Comparison of ENCODE assay signal across 1 cellular context in the genomic region with DNA sequence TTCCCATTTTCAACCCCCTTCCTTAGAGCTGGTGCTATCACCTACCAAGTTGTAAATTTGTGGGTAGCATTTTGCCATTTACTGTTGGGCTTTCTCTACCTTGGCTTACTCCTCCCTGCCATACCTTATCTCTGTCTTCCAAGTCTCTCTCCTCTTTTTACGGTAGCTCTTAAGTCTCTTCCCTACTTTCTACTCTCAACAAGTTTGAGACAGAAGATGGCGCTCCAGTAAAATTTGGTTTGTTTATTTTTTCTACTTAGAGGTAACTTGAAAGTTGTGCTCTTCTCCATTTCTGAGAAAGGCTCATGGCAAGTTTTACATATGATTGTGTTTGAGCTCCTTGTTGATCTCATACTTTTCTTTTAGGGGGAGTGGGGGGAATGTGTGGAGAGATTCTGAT.
TF ChIP-seq lines count a peak whose summit lies in the region.

No MANE protein-coding gene starts in this region.

TF ChIP-seq in GM23338, 12 proteins besides CTCF, POLR2A, EP300 and RAD21 (continued from another document):
- TF ChIP-seq, protein P1, sequence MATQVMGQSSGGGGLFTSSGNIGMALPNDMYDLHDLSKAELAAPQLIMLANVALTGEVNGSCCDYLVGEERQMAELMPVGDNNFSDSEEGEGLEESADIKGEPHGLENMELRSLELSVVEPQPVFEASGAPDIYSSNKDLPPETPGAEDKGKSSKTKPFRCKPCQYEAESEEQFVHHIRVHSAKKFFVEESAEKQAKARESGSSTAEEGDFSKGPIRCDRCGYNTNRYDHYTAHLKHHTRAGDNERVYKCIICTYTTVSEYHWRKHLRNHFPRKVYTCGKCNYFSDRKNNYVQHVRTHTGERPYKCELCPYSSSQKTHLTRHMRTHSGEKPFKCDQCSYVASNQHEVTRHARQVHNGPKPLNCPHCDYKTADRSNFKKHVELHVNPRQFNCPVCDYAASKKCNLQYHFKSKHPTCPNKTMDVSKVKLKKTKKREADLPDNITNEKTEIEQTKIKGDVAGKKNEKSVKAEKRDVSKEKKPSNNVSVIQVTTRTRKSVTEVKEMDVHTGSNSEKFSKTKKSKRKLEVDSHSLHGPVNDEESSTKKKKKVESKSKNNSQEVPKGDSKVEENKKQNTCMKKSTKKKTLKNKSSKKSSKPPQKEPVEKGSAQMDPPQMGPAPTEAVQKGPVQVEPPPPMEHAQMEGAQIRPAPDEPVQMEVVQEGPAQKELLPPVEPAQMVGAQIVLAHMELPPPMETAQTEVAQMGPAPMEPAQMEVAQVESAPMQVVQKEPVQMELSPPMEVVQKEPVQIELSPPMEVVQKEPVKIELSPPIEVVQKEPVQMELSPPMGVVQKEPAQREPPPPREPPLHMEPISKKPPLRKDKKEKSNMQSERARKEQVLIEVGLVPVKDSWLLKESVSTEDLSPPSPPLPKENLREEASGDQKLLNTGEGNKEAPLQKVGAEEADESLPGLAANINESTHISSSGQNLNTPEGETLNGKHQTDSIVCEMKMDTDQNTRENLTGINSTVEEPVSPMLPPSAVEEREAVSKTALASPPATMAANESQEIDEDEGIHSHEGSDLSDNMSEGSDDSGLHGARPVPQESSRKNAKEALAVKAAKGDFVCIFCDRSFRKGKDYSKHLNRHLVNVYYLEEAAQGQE (IDR thresholded peaks at IDR 0.05; ENCODE audit: unreplicated experiment) = no peak
- no peak for TF ChIP-seq ZNF114 (CRISPR knock-in tag; IDR thresholded peaks at IDR 0.05)
